21 cellular contexts compared by ENCODE assay signal in the genomic region with DNA sequence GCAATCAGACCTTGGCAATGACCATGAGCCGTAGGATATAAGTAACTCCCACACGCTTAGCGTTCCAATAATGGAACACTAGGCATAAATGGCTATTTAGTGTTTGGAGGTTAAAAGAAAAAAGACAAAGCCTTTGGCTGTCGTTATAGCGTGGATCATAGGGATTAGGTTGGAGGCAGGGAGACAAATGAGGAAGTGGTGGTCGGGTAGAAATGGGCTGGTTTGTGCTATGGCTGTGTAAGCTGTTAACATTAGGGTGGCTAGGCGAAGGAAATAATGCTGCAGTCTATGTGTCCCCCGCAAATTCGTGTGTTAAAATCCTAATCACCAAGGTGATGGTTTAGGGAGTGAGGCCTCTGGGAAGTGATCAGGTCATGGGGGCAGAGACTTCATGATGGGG.
"Had no signal": no experiment of that assay in that cellular context is flagged by ENCODE, and none has a peak within 500 bp of the region (broad histone marks: within the 10 kb centered on the region; RNA-seq: fewer than 3 reads in every experiment).

No MANE protein-coding gene starts in this region.

- H3K27ac Mint-ChIP-seq: activated B cell treated with CpG ODN at 0.5 μM for 24 hours; activated naive CD8-positive, alpha-beta T cell treated with anti-CD3 and anti-CD28 coated beads for 36 hours; activated T-helper 2 cell treated with anti-CD3 and anti-CD28 coated beads, Interferon-gamma antibody, Interleukin-2, Interleukin-4, amounts not matched to agents 10 μg/mL and 5 μg/mL and 100 μg/mL, durations not matched to agents 14 hours and 24 hours and 36 hours; immature natural killer cell; naive thymus-derived CD8-positive, alpha-beta T cell; progenitor cell of endocrine pancreas had no signal

- H3K4me1 Mint-ChIP-seq: activated B cell treated with CpG ODN at 0.5 μM for 24 hours; activated naive CD8-positive, alpha-beta T cell treated with anti-CD3 and anti-CD28 coated beads for 36 hours; central memory CD8-positive, alpha-beta T cell; immature natural killer cell had no signal

- H3K4me3 Mint-ChIP-seq: activated B cell treated with CpG ODN at 0.5 μM for 24 hours; activated naive CD8-positive, alpha-beta T cell treated with anti-CD3 and anti-CD28 coated beads for 36 hours; activated T-cell treated with anti-CD3 and anti-CD28 coated beads, Interleukin-2, amount 50 U/mL, for 4 hours; central memory CD8-positive, alpha-beta T cell; immature natural killer cell; naive thymus-derived CD8-positive, alpha-beta T cell had no signal

- FAIRE-seq: colon, frontal cortex had no signal

- H3K36me3 Mint-ChIP-seq: activated naive CD8-positive, alpha-beta T cell treated with anti-CD3 and anti-CD28 coated beads for 36 hours; immature natural killer cell; naive thymus-derived CD8-positive, alpha-beta T cell had no signal

- ATAC-seq: activated T-cell treated with anti-CD3 and anti-CD28 coated beads, Interleukin-2, amount 50 U/mL, for 4 hours; left lung; naive thymus-derived CD8-positive, alpha-beta T cell had no signal

- H3K27me3 Mint-ChIP-seq: activated B cell treated with CpG ODN at 0.5 μM for 24 hours; central memory CD8-positive, alpha-beta T cell had no signal

- H3K9me3 Mint-ChIP-seq: activated B cell treated with CpG ODN at 0.5 μM for 24 hours; activated naive CD8-positive, alpha-beta T cell treated with anti-CD3 and anti-CD28 coated beads for 36 hours; activated T-cell treated with anti-CD3 and anti-CD28 coated beads, Interleukin-2, amount 50 U/mL, for 4 hours; activated T-helper 2 cell treated with anti-CD3 and anti-CD28 coated beads, Interferon-gamma antibody, Interleukin-2, Interleukin-4, amounts not matched to agents 10 μg/mL and 5 μg/mL and 100 μg/mL, durations not matched to agents 14 hours and 24 hours and 36 hours; central memory CD8-positive, alpha-beta T cell had no signal

- DNase-seq: activated B cell treated with CpG ODN at 0.5 μM for 24 hours; activated CD4-positive, alpha-beta T cell treated with anti-CD3 and anti-CD28 coated beads for 4 hours; activated CD4-positive, alpha-beta T cell treated with anti-CD3 and anti-CD28 coated beads, Interleukin-2, amount 50 U/mL, for 48 hours; activated CD8-positive, alpha-beta memory T cell treated with anti-CD3 and anti-CD28 coated beads, Interleukin-2, amount 50 U/mL, for 48 hours; activated naive CD4-positive, alpha-beta T cell treated with Interleukin-2 at 50 U/mL for 16 hours; activated naive CD8-positive, alpha-beta T cell treated with anti-CD3 and anti-CD28 coated beads for 36 hours; activated T-cell treated with anti-CD3 and anti-CD28 coated beads, Interleukin-2, amount 50 U/mL, for 4 hours; glutamatergic neuron; immature natural killer cell; left lung; naive thymus-derived CD8-positive, alpha-beta T cell; stimulated activated CD4-positive, alpha-beta T cell treated with anti-CD3 and anti-CD28 coated beads, Interleukin-4, amount 100 ng/mL, for 1 hour; stimulated activated naive CD4-positive, alpha-beta T cell; T-helper 9 cell; testis; trophoblast cell had no signal
